In genomic region chr3:52891164-52891563, GRCh38 we compare ENCODE assay signal across 8 cellular contexts. TPM values are rescaled to one million over a fixed set of nuclear protein-coding genes. Genes with fewer than 3 reads are reported as not detected.
DNase-seq lines count a peak whose midpoint lies in the region; ATAC-seq, FAIRE-seq and TF ChIP-seq lines count a peak whose summit lies in the region.

No MANE protein-coding gene starts in this region.

- no peaks in the 10 kb centered on the region for H3K9me3 ChIP-seq in kidney (ENCODE audit: control insufficient read depth in 1 of 2, low read length in 2 of 2)

- ATAC-seq in activated CD8-positive, alpha-beta T cell treated with anti-CD3 and anti-CD28 coated beads, Interleukin-2, amount 10 ng/mL, durations not matched to agents 7 days and 5 days: peak; percentile 45
- ATAC-seq in GM18520 (IDR thresholded peaks at IDR 0.05; ENCODE audit: unreplicated experiment) (no peak), HG02870 (IDR thresholded peaks at IDR 0.05; ENCODE audit: unreplicated experiment) (no peak)

- no peak for FAIRE-seq in kidney (lab: Jason Lieb, UNC)

- H3K27ac ChIP-seq in kidney (ENCODE audit: low read depth in 2 of 2, low read length in 2 of 2): peak overlapping the region; percentile 63 to 76
- H3K27ac ChIP-seq in RWPE1: no peak overlapping the region

- no peaks in the 10 kb centered on the region for H3K27me3 Mint-ChIP-seq in HFFc6 (ENCODE audit: insufficient read depth)
- H3K27me3 Mint-ChIP-seq in activated CD8-positive, alpha-beta T cell treated with anti-CD3 and anti-CD28 coated beads, Interleukin-2, amount 10 ng/mL, durations not matched to agents 7 days and 5 days (ENCODE audit: low read depth): no peaks in the 10 kb centered on the region

- H3K9me3 Mint-ChIP-seq in HFFc6: no peaks in the 10 kb centered on the region
- H3K9me3 Mint-ChIP-seq in activated CD8-positive, alpha-beta T cell treated with anti-CD3 and anti-CD28 coated beads, Interleukin-2, amount 10 ng/mL, durations not matched to agents 7 days and 5 days (ENCODE audit: insufficient read depth): no peaks in the 10 kb centered on the region

- H3K9ac ChIP-seq in kidney (ENCODE audit: low read length in 2 of 2): no peak overlapping the region

- TF ChIP-seq CTCF in HFFc6 (IDR thresholded peaks at IDR 0.05) (no peak), kidney (IDR thresholded peaks at IDR 0.05; ENCODE audit: borderline replicate concordance, extremely low read depth, insufficient read depth) (no peak), RWPE1 (conservative IDR thresholded peaks at IDR 0.05; ENCODE audit: low read depth) (no peak)

- peak overlapping the region; percentile 82 for H3K27ac Mint-ChIP-seq in HFFc6
- H3K27ac Mint-ChIP-seq in activated CD8-positive, alpha-beta T cell treated with anti-CD3 and anti-CD28 coated beads, Interleukin-2, amount 10 ng/mL, durations not matched to agents 7 days and 5 days: peak overlapping the region; percentile 36

- H3K4me3 Mint-ChIP-seq in HFFc6: no peak overlapping the region
- no peak overlapping the region for H3K4me3 Mint-ChIP-seq in activated CD8-positive, alpha-beta T cell treated with anti-CD3 and anti-CD28 coated beads, Interleukin-2, amount 10 ng/mL, durations not matched to agents 7 days and 5 days

- DNase-seq in HFFc6 (no peak), kidney (no peak), NCI-H128 (lab: John Stamatoyannopoulos, UW; ENCODE audit: unreplicated experiment) (no peak), RWPE1 (ENCODE audit: low spot score) (no peak)
- peak; percentile 27 for DNase-seq in activated CD8-positive, alpha-beta T cell treated with anti-CD3 and anti-CD28 coated beads, Interleukin-2, amount 10 ng/mL, durations not matched to agents 7 days and 5 days
- DNase-seq in stimulated activated CD8-positive, alpha-beta memory T cell treated with anti-CD3 and anti-CD28 coated beads, Interleukin-4, amount 100 ng/mL, for 24 hours (ENCODE audit: low read depth): peak; percentile 20

- POLR2A ChIA-PET in activated CD8-positive, alpha-beta T cell treated with anti-CD3 and anti-CD28 coated beads, Interleukin-2, amount 10 ng/mL, durations not matched to agents 7 days and 5 days (lab: Charles Lee): no interaction called here
- POLR2A ChIA-PET in RWPE1 (lab: Yijun Ruan, JAX; ENCODE audit: low non-redundant PET): no interaction called here

- no peaks in the 10 kb centered on the region; the same call in 1 of the 2 replicates for H3K36me3 Mint-ChIP-seq in HFFc6 (ENCODE audit: low read depth)
- H3K36me3 Mint-ChIP-seq in activated CD8-positive, alpha-beta T cell treated with anti-CD3 and anti-CD28 coated beads, Interleukin-2, amount 10 ng/mL, durations not matched to agents 7 days and 5 days (ENCODE audit: low read depth): peaks cover 17% of the 10 kb centered on the region

- no peaks in the 10 kb centered on the region for H3K36me3 ChIP-seq in kidney (ENCODE audit: control insufficient read depth in 1 of 2, insufficient read depth in 2 of 2, low read length in 2 of 2)

- H3K4me1 Mint-ChIP-seq in HFFc6 (ENCODE audit: low read depth): peaks cover 55% of the 10 kb centered on the region
- H3K4me1 Mint-ChIP-seq in activated CD8-positive, alpha-beta T cell treated with anti-CD3 and anti-CD28 coated beads, Interleukin-2, amount 10 ng/mL, durations not matched to agents 7 days and 5 days (ENCODE audit: low read depth): peaks cover 54% of the 10 kb centered on the region

- peaks cover 16 to 39% of the 10 kb centered on the region in 2 donors for H3K4me1 ChIP-seq in kidney (ENCODE audit: control insufficient read depth in 1 of 2, insufficient read depth in 1 of 2, low read depth in 1 of 2, low read length in 2 of 2)

- CTCF ChIA-PET in activated CD8-positive, alpha-beta T cell treated with anti-CD3 and anti-CD28 coated beads, Interleukin-2, amount 10 ng/mL, durations not matched to agents 7 days and 5 days (lab: Charles Lee): interaction anchor here (3.3 kb wide), 1 partner anchor 13 kb away, joined by 17 read pairs; no protein-coding TSS in a partner anchor
- CTCF ChIA-PET in RWPE1 (lab: Yijun Ruan, JAX): no interaction called here

- H3K4me3 ChIP-seq in kidney (ENCODE audit: low read length in 2 of 2): no peak overlapping the region

- intact Hi-C loops in kidney (cut with DNase I): no loop called here

RNA-seq across cellular contexts. Expression of gene STIMATE, which starts 6.2 kb away (rescaled TPM):
- total RNA-seq in HFFc6 (2021; fragmentation: NEBNext Ultra II Directional; extraction: Animal tissue kit (Norgen Biotek cat#: 25700)): 10 to 100 TPM; 18.4 to 25.6 (median 21.7) TPM
- total RNA-seq in activated CD8-positive, alpha-beta T cell treated with anti-CD3 and anti-CD28 coated beads, Interleukin-2, amount 10 ng/mL, durations not matched to agents 7 days and 5 days: 10 to 100 TPM; 26.5 to 29.9 TPM
- 21.4 TPM for total RNA-seq in kidney
- polyA plus RNA-seq in kidney (ENCODE audit: insufficient read depth, low read depth, low replicate concordance): 23.3 TPM

RNA-seq across cellular contexts. Expression of gene MUSTN1, which starts 56.3 kb away (rescaled TPM):
- under 1 TPM in 1 of 6 experiments, not detected in 5; 0.39 TPM for total RNA-seq in HFFc6 (2021; fragmentation: NEBNext Ultra II Directional; extraction: Animal tissue kit (Norgen Biotek cat#: 25700))
- 1 to 10 TPM; 1.5 TPM for total RNA-seq in activated CD8-positive, alpha-beta T cell treated with anti-CD3 and anti-CD28 coated beads, Interleukin-2, amount 10 ng/mL, durations not matched to agents 7 days and 5 days
- total RNA-seq in kidney: 18.6 TPM
- 47.8 TPM for polyA plus RNA-seq in kidney (ENCODE audit: insufficient read depth, low read depth, low replicate concordance)

Comparison
In these comparisons a context has a peak if more than half of its experiments do, and no peak if none do; other contexts are left out.
1. DNase-seq: peak in activated CD8-positive, alpha-beta T cell treated with anti-CD3 and anti-CD28 coated beads, Interleukin-2, amount 10 ng/mL, durations not matched to agents 7 days and 5 days (single experiment) and stimulated activated CD8-positive, alpha-beta memory T cell treated with anti-CD3 and anti-CD28 coated beads, Interleukin-4, amount 100 ng/mL, for 24 hours (single experiment); none in HFFc6 (single experiment), kidney (single experiment), NCI-H128 (single experiment) and RWPE1 (single experiment).